8 cellular contexts compared by ENCODE assay signal in the genomic region with DNA sequence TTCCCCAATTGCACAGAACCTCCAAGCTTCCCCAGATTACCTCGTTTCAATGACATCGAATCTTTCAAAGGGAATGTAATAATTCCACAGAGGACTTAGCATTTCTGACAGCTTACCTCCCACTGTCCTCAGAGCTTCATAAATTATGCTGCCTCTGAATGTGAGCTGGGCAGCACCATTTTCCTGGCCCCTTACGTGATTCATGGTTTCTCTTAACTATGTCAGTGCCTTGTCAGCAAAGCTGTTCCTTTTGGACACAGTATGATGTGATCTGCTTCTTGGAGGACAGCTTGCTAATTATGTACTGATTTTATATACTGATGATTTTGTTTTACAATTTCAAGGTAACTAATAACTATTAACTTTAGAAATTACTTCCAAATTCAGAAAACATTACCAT. TPM values are rescaled to one million over a fixed set of nuclear protein-coding genes. Genes with fewer than 3 reads are reported as not detected.
A peak's percentile ranks its signal among the peaks of the same experiment; 100 is the strongest.
DNase-seq lines count a peak whose midpoint lies in the region; ATAC-seq lines count a peak whose summit lies in the region.

No MANE protein-coding gene starts in this region.

- H3K27me3 ChIP-seq in right cardiac atrium (ENCODE audit: control insufficient read depth, insufficient read depth), result no peaks in the 10 kb centered on the region

- intact Hi-C loops in right cardiac atrium (cut with DNase I), result no loop called here

- peak overlapping the region; percentile 31 for H3K4me3 ChIP-seq in right cardiac atrium (ENCODE audit: low read length)

- peak; percentile 83 for ATAC-seq in activated T-helper 17 cell treated with anti-CD3 and anti-CD28 coated beads, Interleukin-2, amount 50 U/mL, for 72 hours (replicated peaks)
- ATAC-seq in right cardiac atrium, result peak; percentile 49 to 86
- no peak for ATAC-seq in HG02610 (IDR thresholded peaks at IDR 0.05; ENCODE audit: unreplicated experiment)
- no peak for ATAC-seq in GM19351 (IDR thresholded peaks at IDR 0.05; ENCODE audit: unreplicated experiment)

- peak overlapping the region; percentile 88 for H3K27ac Mint-ChIP-seq in activated T-helper 17 cell treated with anti-CD3 and anti-CD28 coated beads, Interleukin-2, amount 50 U/mL, for 72 hours
- H3K27ac Mint-ChIP-seq in stimulated activated naive CD8-positive, alpha-beta T cell treated with anti-CD3 and anti-CD28 coated beads, Interleukin-15, Interleukin-2, amounts not matched to agents 100 ng/mL and 50 ng/mL, for 24 hours, result peak overlapping the region; percentile 94

- H3K27ac ChIP-seq in right cardiac atrium (ENCODE audit: low read length), result peak overlapping the region; percentile 14

- no peaks in the 10 kb centered on the region for H3K9me3 Mint-ChIP-seq in activated T-helper 17 cell treated with anti-CD3 and anti-CD28 coated beads, Interleukin-2, amount 50 U/mL, for 72 hours
- H3K9me3 Mint-ChIP-seq in stimulated activated naive CD8-positive, alpha-beta T cell treated with anti-CD3 and anti-CD28 coated beads, Interleukin-15, Interleukin-2, amounts not matched to agents 100 ng/mL and 50 ng/mL, for 24 hours, result no peaks in the 10 kb centered on the region

- 17% methylated on average over 3 of the region's 3 CpGs for WGBS in right cardiac atrium

- peak; percentile 31 for DNase-seq in NOMO-1 treated with DMSO at 0.1 percent for 48 hours (lab: John Stamatoyannopoulos, UW; ENCODE audit: unreplicated experiment)
- no peak for DNase-seq in NOMO-1 treated with dmso at 0.1 percent for 144 hours (lab: John Stamatoyannopoulos, UW; ENCODE audit: unreplicated experiment)
- DNase-seq in right cardiac atrium, result no peak
- no peak for DNase-seq in HuH-7.5 (ENCODE audit: low spot score)

- H3K27me3 Mint-ChIP-seq in activated T-helper 17 cell treated with anti-CD3 and anti-CD28 coated beads, Interleukin-2, amount 50 U/mL, for 72 hours, result no peaks in the 10 kb centered on the region
- no peaks in the 10 kb centered on the region for H3K27me3 Mint-ChIP-seq in stimulated activated naive CD8-positive, alpha-beta T cell treated with anti-CD3 and anti-CD28 coated beads, Interleukin-15, Interleukin-2, amounts not matched to agents 100 ng/mL and 50 ng/mL, for 24 hours

- no peaks in the 10 kb centered on the region for H3K36me3 Mint-ChIP-seq in activated T-helper 17 cell treated with anti-CD3 and anti-CD28 coated beads, Interleukin-2, amount 50 U/mL, for 72 hours (ENCODE audit: low read depth)
- H3K36me3 Mint-ChIP-seq in stimulated activated naive CD8-positive, alpha-beta T cell treated with anti-CD3 and anti-CD28 coated beads, Interleukin-15, Interleukin-2, amounts not matched to agents 100 ng/mL and 50 ng/mL, for 24 hours (ENCODE audit: low read depth), result no peaks in the 10 kb centered on the region

- H3K4me1 ChIP-seq in right cardiac atrium (ENCODE audit: control insufficient read depth, insufficient read depth, low read length), result peaks cover 7% of the 10 kb centered on the region

- H3K9me3 ChIP-seq in right cardiac atrium (ENCODE audit: control insufficient read depth, low read length), result no peaks in the 10 kb centered on the region

- H3K4me3 Mint-ChIP-seq in activated T-helper 17 cell treated with anti-CD3 and anti-CD28 coated beads, Interleukin-2, amount 50 U/mL, for 72 hours, result peak overlapping the region; percentile 80
- peak overlapping the region; percentile 82 for H3K4me3 Mint-ChIP-seq in stimulated activated naive CD8-positive, alpha-beta T cell treated with anti-CD3 and anti-CD28 coated beads, Interleukin-15, Interleukin-2, amounts not matched to agents 100 ng/mL and 50 ng/mL, for 24 hours

- H3K4me1 Mint-ChIP-seq in activated T-helper 17 cell treated with anti-CD3 and anti-CD28 coated beads, Interleukin-2, amount 50 U/mL, for 72 hours, result peaks cover 20% of the 10 kb centered on the region
- peaks cover 20% of the 10 kb centered on the region for H3K4me1 Mint-ChIP-seq in stimulated activated naive CD8-positive, alpha-beta T cell treated with anti-CD3 and anti-CD28 coated beads, Interleukin-15, Interleukin-2, amounts not matched to agents 100 ng/mL and 50 ng/mL, for 24 hours (ENCODE audit: low read depth)

RNA-seq across cellular contexts. Expression of a gene that starts 27.7 kb away (rescaled TPM):
- total RNA-seq in activated T-helper 17 cell treated with anti-CD3 and anti-CD28 coated beads, Interleukin-2, amount 50 U/mL, for 72 hours, result 10 to 100 TPM; 12.5 to 18.3 TPM
- 10 to 100 TPM; 50.6 to 57.8 (median 54.1) TPM for total RNA-seq in right cardiac atrium
- 31.9 TPM for polyA plus RNA-seq in right cardiac atrium

Comparison
In these comparisons a context has a peak if more than half of its experiments do, and no peak if none do; other contexts are left out.
1. ATAC-seq: peak in activated T-helper 17 cell treated with anti-CD3 and anti-CD28 coated beads, Interleukin-2, amount 50 U/mL, for 72 hours (single experiment) and right cardiac atrium (2 of 2); none in HG02610 (single experiment) and GM19351 (single experiment).